In the genomic region with DNA sequence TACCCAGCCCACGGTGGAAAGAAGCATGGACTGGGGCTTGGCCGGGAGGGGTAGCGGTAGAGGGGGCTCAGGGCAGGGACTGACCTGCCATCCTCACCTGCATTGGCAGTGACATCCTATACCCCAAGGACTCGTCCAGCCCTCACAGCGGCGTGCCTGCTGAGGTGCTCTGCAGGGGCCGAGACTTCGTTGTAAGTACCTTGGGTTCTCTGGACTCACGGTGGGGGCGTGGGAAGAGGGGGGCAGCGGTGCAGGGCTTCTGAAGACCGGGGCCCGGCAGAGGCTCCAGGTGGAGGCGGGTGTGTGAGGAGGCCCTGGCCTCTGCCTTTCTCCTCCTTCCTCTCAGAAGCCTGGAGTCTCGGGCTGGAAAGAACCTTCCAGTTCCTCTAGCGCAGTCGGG, we compare ENCODE assay signal across 15 cellular contexts.
"Had no signal": no experiment of that assay in that cellular context is flagged by ENCODE, and none has a peak within 500 bp of the region (broad histone marks: within the 10 kb centered on the region; RNA-seq: fewer than 3 reads in every experiment).

No MANE protein-coding gene starts in this region.

- H3K4me1 Mint-ChIP-seq: neural progenitor cell; stimulated activated memory B cell treated with anti-CD40 and anti-IgM and Interleukin-4, amounts not matched to agents 10 μg/mL and 1 μg/mL and 100 μg/mL, for 72 hours had no signal

- H3K27me3 Mint-ChIP-seq: activated naive CD8-positive, alpha-beta T cell; naive thymus-derived CD4-positive, alpha-beta T cell; stimulated activated memory B cell treated with anti-CD40 and anti-IgM and Interleukin-4, amounts not matched to agents 10 μg/mL and 1 μg/mL and 100 μg/mL, for 72 hours had no signal

- ATAC-seq: naive thymus-derived CD4-positive, alpha-beta T cell; sciatic nerve; stimulated activated memory B cell treated with anti-CD40 and anti-IgM and Interleukin-4, amounts not matched to agents 10 μg/mL and 1 μg/mL and 100 μg/mL, for 72 hours had no signal

- H3K9me3 Mint-ChIP-seq: naive thymus-derived CD4-positive, alpha-beta T cell; neural progenitor cell; stimulated activated memory B cell treated with anti-CD40 and anti-IgM and Interleukin-4, amounts not matched to agents 10 μg/mL and 1 μg/mL and 100 μg/mL, for 72 hours had no signal

- H3K4me3 Mint-ChIP-seq: activated naive CD8-positive, alpha-beta T cell; naive thymus-derived CD4-positive, alpha-beta T cell; neural progenitor cell; stimulated activated memory B cell treated with anti-CD40 and anti-IgM and Interleukin-4, amounts not matched to agents 10 μg/mL and 1 μg/mL and 100 μg/mL, for 72 hours had no signal

- DNase-seq: activated CD4-positive, alpha-beta T cell treated with anti-CD3 and anti-CD28 coated beads, Interleukin-2, amount 50 U/mL, for 48 hours; activated gamma-delta T cell; amygdala; dermis blood vessel endothelial cell; effector memory CD4-positive, alpha-beta T cell; mesenchymal stem cell; naive thymus-derived CD4-positive, alpha-beta T cell; pancreas; stimulated activated CD4-positive, alpha-beta T cell treated with anti-CD3 and anti-CD28 coated beads, Interleukin-4, amount 100 ng/mL, for 1 hour; T-helper 2 cell; uterus had no signal

- H3K27ac Mint-ChIP-seq: activated naive CD8-positive, alpha-beta T cell; stimulated activated memory B cell treated with anti-CD40 and anti-IgM and Interleukin-4, amounts not matched to agents 10 μg/mL and 1 μg/mL and 100 μg/mL, for 72 hours had no signal

- H3K36me3 Mint-ChIP-seq: activated naive CD8-positive, alpha-beta T cell had no signal
